ENCODE assay signal across 17 cellular contexts in genomic region chr2:108485253-108485652, GRCh38. TPM values are rescaled to one million over a fixed set of nuclear protein-coding genes. Genes with fewer than 3 reads are reported as not detected.
A peak's percentile ranks its signal among the peaks of the same experiment; 100 is the strongest.
DNase-seq lines count a peak whose midpoint lies in the region; ATAC-seq and TF ChIP-seq lines count a peak whose summit lies in the region.
"Had no signal": no experiment of that assay in that cellular context is flagged by ENCODE, and none has a peak within 500 bp of the region (broad histone marks: within the 10 kb centered on the region; RNA-seq: fewer than 3 reads in every experiment).

No MANE protein-coding gene starts in this region.

- DNase-seq in activated T-cell treated with anti-CD3 and anti-CD28 coated beads, Interleukin-2, amount 50 U/mL, for 24 hours = no peak
- no peak for DNase-seq in activated T-cell treated with anti-CD3 and anti-CD28 coated beads, Interleukin-2, amount 50 U/mL, for 72 hours
- no peak for DNase-seq in activated naive CD8-positive, alpha-beta T cell treated with anti-CD3 and anti-CD28 coated beads for 36 hours
- DNase-seq in mucosa of descending colon = peak in 1 of 3 donors; percentile 15
- no peak for DNase-seq in cardiac septum (ENCODE audit: low spot score)
- DNase-seq: AML-193; Caco-2; Calu3; CD4-positive, alpha-beta T cell; CD8-positive, alpha-beta T cell; DMS79 treated with DMSO at 0.1 percent for 48 hours; GF-D8 had no signal

- peaks cover 3% of the 10 kb centered on the region for H3K4me1 Mint-ChIP-seq in activated T-cell treated with anti-CD3 and anti-CD28 coated beads, Interleukin-2, amount 50 U/mL, for 24 hours (ENCODE audit: low read depth)
- no peaks in the 10 kb centered on the region for H3K4me1 Mint-ChIP-seq in activated T-cell treated with anti-CD3 and anti-CD28 coated beads, Interleukin-2, amount 50 U/mL, for 72 hours (ENCODE audit: low read depth)
- peaks cover 4% of the 10 kb centered on the region for H3K4me1 Mint-ChIP-seq in activated naive CD8-positive, alpha-beta T cell (ENCODE audit: low read depth)
- H3K4me1 Mint-ChIP-seq in activated naive CD8-positive, alpha-beta T cell treated with anti-CD3 and anti-CD28 coated beads for 36 hours = peaks cover 5% of the 10 kb centered on the region
- H3K4me1 Mint-ChIP-seq: B cell had no signal

- no peak overlapping the region for H3K4me3 ChIP-seq in mucosa of descending colon
- H3K4me3 ChIP-seq: A549; BLaER1 treated with 17β-estradiol and CSF1 and Interleukin-3, amounts not matched to agents 10 nM and 100 nM had no signal

- no peak overlapping the region for H3K4me3 Mint-ChIP-seq in activated T-cell treated with anti-CD3 and anti-CD28 coated beads, Interleukin-2, amount 50 U/mL, for 24 hours
- H3K4me3 Mint-ChIP-seq in activated T-cell treated with anti-CD3 and anti-CD28 coated beads, Interleukin-2, amount 50 U/mL, for 72 hours = no peak overlapping the region
- H3K4me3 Mint-ChIP-seq in activated naive CD8-positive, alpha-beta T cell = no peak overlapping the region
- no peak overlapping the region for H3K4me3 Mint-ChIP-seq in activated naive CD8-positive, alpha-beta T cell treated with anti-CD3 and anti-CD28 coated beads for 36 hours
- H3K4me3 Mint-ChIP-seq: B cell; CD4-positive, alpha-beta T cell; CD8-positive, alpha-beta T cell had no signal

- H3K4me1 ChIP-seq in mucosa of descending colon (ENCODE audit: low read depth) = no peaks in the 10 kb centered on the region
- H3K4me1 ChIP-seq: A549; BLaER1 treated with 17β-estradiol and CSF1 and Interleukin-3, amounts not matched to agents 10 nM and 100 nM; Caco-2 had no signal

- peaks cover 3% of the 10 kb centered on the region for H3K9me3 Mint-ChIP-seq in activated T-cell treated with anti-CD3 and anti-CD28 coated beads, Interleukin-2, amount 50 U/mL, for 24 hours
- H3K9me3 Mint-ChIP-seq in activated T-cell treated with anti-CD3 and anti-CD28 coated beads, Interleukin-2, amount 50 U/mL, for 72 hours = no peaks in the 10 kb centered on the region
- no peaks in the 10 kb centered on the region for H3K9me3 Mint-ChIP-seq in activated naive CD8-positive, alpha-beta T cell (ENCODE audit: low read depth)
- no peaks in the 10 kb centered on the region for H3K9me3 Mint-ChIP-seq in activated naive CD8-positive, alpha-beta T cell treated with anti-CD3 and anti-CD28 coated beads for 36 hours
- H3K9me3 Mint-ChIP-seq: CD4-positive, alpha-beta T cell had no signal

- intact Hi-C loops in mucosa of descending colon (cut with DNase I, micrococcal nuclease) (no loop called here), cardiac septum (cut with DNase I) (no loop called here)

- no peaks in the 10 kb centered on the region for H3K27me3 Mint-ChIP-seq in activated T-cell treated with anti-CD3 and anti-CD28 coated beads, Interleukin-2, amount 50 U/mL, for 24 hours
- H3K27me3 Mint-ChIP-seq in activated T-cell treated with anti-CD3 and anti-CD28 coated beads, Interleukin-2, amount 50 U/mL, for 72 hours (ENCODE audit: low read depth) = no peaks in the 10 kb centered on the region
- no peaks in the 10 kb centered on the region for H3K27me3 Mint-ChIP-seq in activated naive CD8-positive, alpha-beta T cell
- no peaks in the 10 kb centered on the region for H3K27me3 Mint-ChIP-seq in activated naive CD8-positive, alpha-beta T cell treated with anti-CD3 and anti-CD28 coated beads for 36 hours
- H3K27me3 Mint-ChIP-seq: B cell; CD4-positive, alpha-beta T cell had no signal

- peaks cover 5% of the 10 kb centered on the region for H3K36me3 ChIP-seq in mucosa of descending colon (ENCODE audit: low read depth)

- H3K27ac Mint-ChIP-seq in activated T-cell treated with anti-CD3 and anti-CD28 coated beads, Interleukin-2, amount 50 U/mL, for 24 hours = peak overlapping the region; percentile 40
- no peak overlapping the region for H3K27ac Mint-ChIP-seq in activated T-cell treated with anti-CD3 and anti-CD28 coated beads, Interleukin-2, amount 50 U/mL, for 72 hours
- H3K27ac Mint-ChIP-seq in activated naive CD8-positive, alpha-beta T cell = peak overlapping the region; percentile 38
- no peak overlapping the region for H3K27ac Mint-ChIP-seq in activated naive CD8-positive, alpha-beta T cell treated with anti-CD3 and anti-CD28 coated beads for 36 hours
- H3K27ac Mint-ChIP-seq: B cell; CD4-positive, alpha-beta T cell; CD8-positive, alpha-beta T cell had no signal

- TF ChIP-seq CTCF in mucosa of descending colon (IDR thresholded peaks at IDR 0.05) = no peak

- peaks cover 87% of the 10 kb centered on the region for H3K36me3 Mint-ChIP-seq in activated T-cell treated with anti-CD3 and anti-CD28 coated beads, Interleukin-2, amount 50 U/mL, for 24 hours (ENCODE audit: low read depth)
- H3K36me3 Mint-ChIP-seq in activated T-cell treated with anti-CD3 and anti-CD28 coated beads, Interleukin-2, amount 50 U/mL, for 72 hours (ENCODE audit: insufficient read depth in 2 of 2) = peaks cover 8 to 35% of the 10 kb centered on the region in 2 donors
- H3K36me3 Mint-ChIP-seq in activated naive CD8-positive, alpha-beta T cell = peaks cover 19% of the 10 kb centered on the region
- H3K36me3 Mint-ChIP-seq in activated naive CD8-positive, alpha-beta T cell treated with anti-CD3 and anti-CD28 coated beads for 36 hours = peaks cover 22% of the 10 kb centered on the region

- no peak for ATAC-seq in activated T-cell treated with anti-CD3 and anti-CD28 coated beads, Interleukin-2, amount 50 U/mL, for 72 hours (replicated peaks in 1 of 2)
- ATAC-seq in mucosa of descending colon = peak; percentile 79
- ATAC-seq in activated CD4-positive, CD25-positive, alpha-beta regulatory T cell treated with anti-CD3 and anti-CD28 coated beads, Interleukin-2, amount 50 U/mL, for 24 hours = no peak
- ATAC-seq: A549; CD8-positive, alpha-beta T cell had no signal

- no peaks in the 10 kb centered on the region for H3K9me3 ChIP-seq in mucosa of descending colon
- H3K9me3 ChIP-seq: A549, Caco-2 had no signal

RNA-seq across cellular contexts. Expression of gene GCC2, which starts 36.2 kb away (rescaled TPM):
- total RNA-seq in activated T-cell treated with anti-CD3 and anti-CD28 coated beads, Interleukin-2, amount 50 U/mL, for 72 hours = 10 to 100 TPM; 65.5 to 68.7 TPM
- total RNA-seq in activated naive CD8-positive, alpha-beta T cell treated with anti-CD3 and anti-CD28 coated beads for 36 hours = 10 to 100 TPM; 36.9 to 43.6 TPM
- total RNA-seq in mucosa of descending colon (10 to 100 TPM; 75.1 to 89.6 (median 77.2) TPM), cardiac septum (22.0 TPM)

RNA-seq across cellular contexts. Expression of gene LIMS1, which starts 49.0 kb away (rescaled TPM):
- total RNA-seq in activated T-cell treated with anti-CD3 and anti-CD28 coated beads, Interleukin-2, amount 50 U/mL, for 72 hours = 100 to 1,000 TPM; 104 to 122 TPM
- 10 to 100 TPM; 39.6 to 44.9 TPM for total RNA-seq in activated naive CD8-positive, alpha-beta T cell treated with anti-CD3 and anti-CD28 coated beads for 36 hours
- total RNA-seq in mucosa of descending colon = 10 to 100 TPM; 24.4 to 65.4 (median 31.2) TPM
- total RNA-seq in cardiac septum = 121 TPM

Comparison
In these comparisons a context has a peak if more than half of its experiments do, and no peak if none do; other contexts are left out.
1. H3K27ac Mint-ChIP-seq: peak in activated T-cell treated with anti-CD3 and anti-CD28 coated beads, Interleukin-2, amount 50 U/mL, for 24 hours (single experiment) and activated naive CD8-positive, alpha-beta T cell (single experiment); none in activated T-cell treated with anti-CD3 and anti-CD28 coated beads, Interleukin-2, amount 50 U/mL, for 72 hours (single experiment) and activated naive CD8-positive, alpha-beta T cell treated with anti-CD3 and anti-CD28 coated beads for 36 hours (single experiment).